ENCODE assay signal across 20 cellular contexts in genomic region chr18:10477863-10478260, GRCh38. TPM values are rescaled to one million over a fixed set of nuclear protein-coding genes. Genes with fewer than 3 reads are reported as not detected.
DNase-seq lines count a peak whose midpoint lies in the region; ATAC-seq and TF ChIP-seq lines count a peak whose summit lies in the region.
"Had no signal": no experiment of that assay in that cellular context is flagged by ENCODE, and none has a peak within 500 bp of the region (broad histone marks: within the 10 kb centered on the region; RNA-seq: fewer than 3 reads in every experiment).

No MANE protein-coding gene starts in this region.

- no peak overlapping the region for H2AFZ ChIP-seq in neuronal stem cell (ENCODE audit: low read length)

- H3K27me3 ChIP-seq in HUES48 (ENCODE audit: control insufficient read depth, insufficient read depth, low read length) (peaks cover 57% of the 10 kb centered on the region), neuronal stem cell (ENCODE audit: control insufficient read depth in 3 of 3, insufficient read depth in 3 of 3, low read depth in 1 of 3, low read length in 3 of 3) (no peaks in the 10 kb centered on the region)

- H3K36me3 Mint-ChIP-seq in CD14-positive monocyte = no peaks in the 10 kb centered on the region

- H3K4me3 Mint-ChIP-seq in CD14-positive monocyte = no peak overlapping the region

- H2BK5ac ChIP-seq in neuronal stem cell (ENCODE audit: low read length) = no peak overlapping the region

- H2BK15ac ChIP-seq in neuronal stem cell (ENCODE audit: low read length) = no peak overlapping the region

- no peak overlapping the region for H2BK12ac ChIP-seq in neuronal stem cell (ENCODE audit: low read length)

- H3K4ac ChIP-seq in neuronal stem cell (ENCODE audit: low read length) = no peak overlapping the region

- peaks cover 28% of the 10 kb centered on the region for H3K4me1 ChIP-seq in HUES48 (ENCODE audit: control insufficient read depth, insufficient read depth, low read length)
- H3K4me1 ChIP-seq in neuronal stem cell (ENCODE audit: control insufficient read depth in 2 of 2, insufficient read depth in 1 of 2, low read depth in 1 of 2, low read length in 2 of 2) = peaks cover 0 to 3% of the 10 kb centered on the region in 2 donors
- H3K4me1 ChIP-seq: SJSA1 had no signal

- no peak overlapping the region for H3K23ac ChIP-seq in neuronal stem cell (ENCODE audit: low read depth, low read length, poor library complexity)

- H4K8ac ChIP-seq in neuronal stem cell (ENCODE audit: low read depth, low read length) = no peak overlapping the region

- no peaks in the 10 kb centered on the region for H3K9me3 ChIP-seq in HUES48 (ENCODE audit: control insufficient read depth, insufficient read depth, low read length)
- peaks cover 0 to 6% of the 10 kb centered on the region in 2 donors for H3K9me3 ChIP-seq in neuronal stem cell (replicated peaks in 1 of 2; ENCODE audit: control insufficient read depth in 2 of 2, insufficient read depth in 1 of 2, low read depth in 1 of 2, low read length in 2 of 2)
- H3K9me3 ChIP-seq: SJSA1 had no signal

- no peak overlapping the region for H3K27ac Mint-ChIP-seq in CD14-positive monocyte

- H3K27ac ChIP-seq in HUES48 (ENCODE audit: low read depth, low read length) = peak overlapping the region; percentile 69
- peak overlapping the region; percentile 61 for H3K27ac ChIP-seq in caudate nucleus (ENCODE audit: low read depth, low read length)
- no peak overlapping the region for H3K27ac ChIP-seq in neuronal stem cell (replicated peaks; ENCODE audit: low read length)
- H3K27ac ChIP-seq: KMS-11, SJSA1 had no signal

- whole genome bisulfite sequencing in neuronal stem cell (ENCODE audit: extremely low coverage in 2 of 2, insufficient read length in 2 of 2, insufficient replicate concordance in 1 of 2), 2 donors = no CpG with 5 or more reads among the region's 2 CpGs

- H3K9ac ChIP-seq in HUES48 (ENCODE audit: low read depth, low read length) = no peak overlapping the region
- H3K9ac ChIP-seq in neuronal stem cell (ENCODE audit: low read depth, low read length, poor library complexity) = peak overlapping the region; percentile 7
- H3K9ac ChIP-seq: KMS-11 had no signal

- peak overlapping the region; percentile 75 for H3K18ac ChIP-seq in neuronal stem cell (ENCODE audit: low read length)

- peaks cover 3 to 13% (median 6%) of the 10 kb centered on the region in 3 donors for H3K27me3 Mint-ChIP-seq in CD14-positive monocyte (ENCODE audit: low read depth in 3 of 3)

- intact Hi-C loops in CD14-positive monocyte (cut with micrococcal nuclease) = no loop called here

- peaks cover 0 to 2% (median 0%) of the 10 kb centered on the region in 7 donors for H3K9me3 Mint-ChIP-seq in CD14-positive monocyte

- H3K79me1 ChIP-seq in neuronal stem cell (ENCODE audit: low read depth, low read length) = no peaks in the 10 kb centered on the region

- no peak overlapping the region for H3K14ac ChIP-seq in neuronal stem cell (ENCODE audit: low read length)

- no peaks in the 10 kb centered on the region for H3K36me3 ChIP-seq in HUES48 (ENCODE audit: control insufficient read depth, insufficient read depth, low read length)
- H3K36me3 ChIP-seq in neuronal stem cell (replicated peaks in 1 of 2; ENCODE audit: control insufficient read depth in 2 of 2, insufficient read depth in 2 of 2, low read length in 2 of 2) = no peaks in the 10 kb centered on the region
- H3K36me3 ChIP-seq: SJSA1 had no signal

- H4K91ac ChIP-seq in neuronal stem cell (ENCODE audit: low read depth, low read length, poor library complexity) = no peak overlapping the region

- no peak for ATAC-seq in HG03108 (IDR thresholded peaks at IDR 0.05; ENCODE audit: unreplicated experiment)
- ATAC-seq: Right ventricle myocardium inferior had no signal

- H3K4me3 ChIP-seq in HUES48 (ENCODE audit: low read depth, low read length) (no peak overlapping the region), neuronal stem cell (ENCODE audit: low read length in 2 of 2) (peak overlapping the region in 1 of 2 donors; percentile 24)
- H3K4me3 ChIP-seq: SJSA1 had no signal

- no peak for TF ChIP-seq CTCF in CD14-positive monocyte (IDR thresholded peaks at IDR 0.05)

- no peak overlapping the region for H2AK5ac ChIP-seq in neuronal stem cell (ENCODE audit: low read depth, low read length)

- H3K4me2 ChIP-seq in neuronal stem cell (ENCODE audit: insufficient read depth, low read length, poor library complexity, severe bottlenecking) = no peak overlapping the region
- H3K4me2 ChIP-seq: KMS-11 had no signal

- no peak for DNase-seq in caudate nucleus (lab: John Stamatoyannopoulos, UW)
- no peak for DNase-seq in neuronal stem cell (ENCODE audit: low spot score)
- no peak for DNase-seq in CD14-positive monocyte (ENCODE audit: low spot score)
- no peak for DNase-seq in H4 (ENCODE audit: low spot score)
- DNase-seq in putamen (ENCODE audit: low spot score) = no peak
- DNase-seq: ACHN, C1 segment of cervical spinal cord, GF-D8, NCI-H1105 treated with DMSO at 0.1 percent for 48 hours, NCI-H2029 treated with DMSO at 0.1 percent for 48 hours, NCI-H2171, NCI-H345, NCI-H524 treated with DMSO at 0.1 percent for 48 hours, NCI-H82, OCI-M1 had no signal

- no peak overlapping the region for H2BK120ac ChIP-seq in neuronal stem cell (ENCODE audit: low read depth, low read length)

- peaks cover 53% of the 10 kb centered on the region for H3K4me1 Mint-ChIP-seq in CD14-positive monocyte

RNA-seq across cellular contexts. Expression of gene APCDD1, which starts 23.4 kb away (rescaled TPM):
- polyA plus RNA-seq in neuronal stem cell (2013, experiment 1 of 2) = 1.3 TPM
- 1.3 TPM for polyA plus RNA-seq in neuronal stem cell (2013, experiment 2 of 2)
- polyA plus RNA-seq in CD14-positive monocyte = 1 to 10 TPM; 1.2 to 4.8 TPM
- total RNA-seq in H4 (2014; rRNA removed; shearing (Covaris generic)) = 1.5 and 5.3 TPM in 2 replicates
- total RNA-seq: SJSA1 had no signal

RNA-seq across cellular contexts. Expression of gene NAPG, which starts 48.0 kb away (rescaled TPM):
- 13.8 TPM for polyA plus RNA-seq in neuronal stem cell (2013, experiment 1 of 2)
- polyA plus RNA-seq in neuronal stem cell (2013, experiment 2 of 2) = 14.8 TPM
- polyA plus RNA-seq in CD14-positive monocyte = 10 to 100 TPM; 15.9 to 17.5 TPM
- total RNA-seq in H4 (2014; rRNA removed; shearing (Covaris generic)) = 26.6 and 30.8 TPM in 2 replicates
